22 cellular contexts compared by ENCODE assay signal in the genomic region with DNA sequence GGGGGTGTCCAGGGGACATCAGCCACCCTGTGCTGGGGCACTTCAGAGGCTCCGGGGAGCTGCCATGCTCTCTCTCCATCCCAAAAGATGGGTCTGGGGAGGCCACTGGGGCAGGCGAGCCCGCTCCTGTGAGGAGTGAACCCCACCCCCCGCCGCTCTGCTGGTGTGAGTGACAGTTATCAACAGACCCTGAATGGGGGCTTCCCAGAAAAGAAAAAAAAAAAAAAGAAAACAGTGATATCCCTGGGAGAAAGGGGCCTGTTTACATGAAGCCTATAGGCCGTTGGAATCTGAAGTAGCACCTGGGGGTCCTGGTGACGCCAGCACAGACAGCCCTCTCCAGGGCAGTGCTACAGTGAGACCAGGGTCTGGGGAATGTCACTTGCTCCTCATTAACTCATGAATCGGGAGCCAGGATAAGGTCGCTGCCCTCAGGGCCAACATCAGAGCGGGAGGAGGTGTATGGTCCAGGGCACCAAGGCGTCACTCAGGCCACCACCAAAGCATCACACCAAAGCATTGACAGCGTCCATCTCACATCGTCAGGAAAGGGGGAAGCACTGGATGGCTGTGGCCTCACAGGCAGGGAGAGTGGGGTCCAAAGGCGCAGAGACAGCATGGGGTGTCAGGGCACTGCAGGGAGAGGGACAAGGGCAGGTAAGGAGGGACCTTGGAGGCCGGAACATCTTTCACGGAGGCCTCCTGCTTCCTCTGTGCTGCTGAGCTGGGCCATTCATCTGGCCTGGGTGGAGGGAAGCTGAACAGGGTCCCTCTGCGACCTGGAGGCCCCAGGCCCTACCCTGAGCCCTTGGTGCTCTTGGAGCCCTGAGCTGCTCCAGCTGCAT. TPM values are rescaled to one million over a fixed set of nuclear protein-coding genes. Genes with fewer than 3 reads are reported as not detected.
A peak's percentile ranks its signal among the peaks of the same experiment; 100 is the strongest.
DNase-seq lines count a peak whose midpoint lies in the region; ATAC-seq and TF ChIP-seq lines count a peak whose summit lies in the region.
"Had no signal": no experiment of that assay in that cellular context is flagged by ENCODE, and none has a peak within 500 bp of the region (broad histone marks: within the 10 kb centered on the region; RNA-seq: fewer than 3 reads in every experiment).

No MANE protein-coding gene starts in this region.

- H3K27me3 ChIP-seq in CD4-positive, CD25-positive, alpha-beta regulatory T cell (ENCODE audit: control insufficient read depth, insufficient read depth, low read length) = no peaks in the 10 kb centered on the region
- H3K27me3 ChIP-seq in Peyer's patch (no peaks in the 10 kb centered on the region), neural progenitor cell (no peaks in the 10 kb centered on the region)
- H3K27me3 ChIP-seq: colonic mucosa, vagina had no signal

- H3K79me2 ChIP-seq in neural progenitor cell (ENCODE audit: low read depth) = no peaks in the 10 kb centered on the region
- H3K79me2 ChIP-seq: parathyroid adenoma had no signal

- H3K9ac ChIP-seq in neural progenitor cell = no peak overlapping the region
- H3K9ac ChIP-seq: parathyroid adenoma had no signal

- no peaks in the 10 kb centered on the region for H3K9me3 ChIP-seq in CD4-positive, CD25-positive, alpha-beta regulatory T cell (ENCODE audit: control insufficient read depth in 2 of 2, low read length in 2 of 2)
- H3K9me3 ChIP-seq in Peyer's patch = no peaks in the 10 kb centered on the region
- H3K9me3 ChIP-seq in neural progenitor cell (ENCODE audit: low read depth) = no peaks in the 10 kb centered on the region
- H3K9me3 ChIP-seq: colonic mucosa, vagina had no signal

- H3K4me1 Mint-ChIP-seq in CD4-positive, CD25-positive, alpha-beta regulatory T cell = peaks cover 0 to 55% (median 11%) of the 10 kb centered on the region in 4 donors
- H3K4me1 Mint-ChIP-seq in endothelial cell (ENCODE audit: unreplicated experiment) (no peaks in the 10 kb centered on the region), neural progenitor cell (peaks cover 33% of the 10 kb centered on the region)

- H3K27ac ChIP-seq in CD4-positive, CD25-positive, alpha-beta regulatory T cell (ENCODE audit: insufficient read depth, low read length, poor library complexity, severe bottlenecking) = no peak overlapping the region
- H3K27ac ChIP-seq in Peyer's patch = no peak overlapping the region
- no peak overlapping the region for H3K27ac ChIP-seq in neural progenitor cell
- H3K27ac ChIP-seq: colonic mucosa, parathyroid adenoma, vagina had no signal

- peak overlapping the region in 2 of 3 donors; percentile 61 to 85 for H3K27ac Mint-ChIP-seq in CD4-positive, CD25-positive, alpha-beta regulatory T cell
- H3K27ac Mint-ChIP-seq in endothelial cell (ENCODE audit: unreplicated experiment) (peak overlapping the region; percentile 77), neural progenitor cell (peak overlapping the region; percentile 96)
- H3K27ac Mint-ChIP-seq: mesothelial cell of epicardium had no signal

- peaks cover 10% of the 10 kb centered on the region for H3K36me3 ChIP-seq in CD4-positive, CD25-positive, alpha-beta regulatory T cell (ENCODE audit: control insufficient read depth, insufficient read depth, low read length)
- H3K36me3 ChIP-seq in Peyer's patch = no peaks in the 10 kb centered on the region
- no peaks in the 10 kb centered on the region for H3K36me3 ChIP-seq in neural progenitor cell
- H3K36me3 ChIP-seq: colonic mucosa, vagina had no signal

- no peaks in the 10 kb centered on the region for H4K20me1 ChIP-seq in neural progenitor cell (ENCODE audit: low read depth)

- peak overlapping the region in 1 of 4 donors; percentile 54 for H3K4me3 Mint-ChIP-seq in CD4-positive, CD25-positive, alpha-beta regulatory T cell
- no peak overlapping the region for H3K4me3 Mint-ChIP-seq in endothelial cell (ENCODE audit: unreplicated experiment)
- peak overlapping the region; percentile 48 for H3K4me3 Mint-ChIP-seq in neural progenitor cell
- H3K4me3 Mint-ChIP-seq: activated naive CD8-positive, alpha-beta T cell treated with anti-CD3 and anti-CD28 coated beads, Interleukin-2, amount 10 ng/mL, durations not matched to agents 7 days and 5 days; mesothelial cell of epicardium; natural killer cell treated with Interleukin-12 subunit alpha and Interleukin-12 subunit beta and Interleukin-15 and Interleukin-18, amount 100 ng/mL, for 72 hours had no signal

- no peak for DNase-seq in CD4-positive, CD25-positive, alpha-beta regulatory T cell
- DNase-seq in Peyer's patch (peak in 2 of 3 donors; percentile 29 to 37), endothelial cell (ENCODE audit: low spot score) (no peak), neural progenitor cell (ENCODE audit: low spot score) (no peak), SW480 (ENCODE audit: low spot score) (no peak), islet precursor cell (no peak)
- DNase-seq: activated CD4-positive, alpha-beta T cell treated with anti-CD3 and anti-CD28 coated beads for 1 hour; activated T-cell treated with anti-CD3 and anti-CD28 coated beads, Interleukin-2, amount 50 U/mL, for 48 hours; CD4-positive, alpha-beta memory T cell; colonic mucosa; GF-D8; Karpas-422; MV-4-11; NCI-H1694; NCI-H2171 had no signal

- no peak for TF ChIP-seq POLR2A in Peyer's patch (IDR thresholded peaks at IDR 0.05)

- H2AFZ ChIP-seq in neural progenitor cell (replicated peaks) = no peak overlapping the region
- H2AFZ ChIP-seq: parathyroid adenoma had no signal

- peaks cover 10% of the 10 kb centered on the region for H3K36me3 Mint-ChIP-seq in CD4-positive, CD25-positive, alpha-beta regulatory T cell
- H3K36me3 Mint-ChIP-seq in endothelial cell (ENCODE audit: low read depth, unreplicated experiment) (no peaks in the 10 kb centered on the region), neural progenitor cell (no peaks in the 10 kb centered on the region)
- H3K36me3 Mint-ChIP-seq: mesothelial cell of epicardium; natural killer cell treated with Interleukin-12 subunit alpha and Interleukin-12 subunit beta and Interleukin-15 and Interleukin-18, amount 100 ng/mL, for 72 hours had no signal

- H3F3A ChIP-seq in neural progenitor cell (ENCODE audit: low read depth) = peaks cover 24% of the 10 kb centered on the region

- no peak for ATAC-seq in CD4-positive, CD25-positive, alpha-beta regulatory T cell (ENCODE audit: low read depth in 2 of 2)
- ATAC-seq in activated CD4-positive, CD25-positive, alpha-beta regulatory T cell treated with anti-CD3 and anti-CD28 coated beads, Interleukin-2, amount 50 U/mL, for 24 hours = no peak
- ATAC-seq: left colon; natural killer cell treated with Interleukin-12 subunit alpha and Interleukin-12 subunit beta and Interleukin-15 and Interleukin-18, amount 100 ng/mL, for 72 hours had no signal

- H3K27me3 Mint-ChIP-seq in CD4-positive, CD25-positive, alpha-beta regulatory T cell = no peaks in the 10 kb centered on the region
- peaks cover 14% of the 10 kb centered on the region for H3K27me3 Mint-ChIP-seq in endothelial cell (ENCODE audit: unreplicated experiment)
- peaks cover 14% of the 10 kb centered on the region for H3K27me3 Mint-ChIP-seq in neural progenitor cell (ENCODE audit: insufficient read depth, low read depth)
- H3K27me3 Mint-ChIP-seq: activated naive CD8-positive, alpha-beta T cell treated with anti-CD3 and anti-CD28 coated beads, Interleukin-2, amount 10 ng/mL, durations not matched to agents 7 days and 5 days; CD4-positive, alpha-beta memory T cell; natural killer cell treated with Interleukin-12 subunit alpha and Interleukin-12 subunit beta and Interleukin-15 and Interleukin-18, amount 100 ng/mL, for 72 hours had no signal

- no peak for TF ChIP-seq CTCF in Peyer's patch (IDR thresholded peaks at IDR 0.05)
- no peak for TF ChIP-seq CTCF in endothelial cell (IDR thresholded peaks at IDR 0.05; ENCODE audit: unreplicated experiment)
- TF ChIP-seq CTCF in neural progenitor cell (IDR thresholded peaks at IDR 0.05) = no peak

- peaks cover 12% of the 10 kb centered on the region for H3K4me1 ChIP-seq in CD4-positive, CD25-positive, alpha-beta regulatory T cell (ENCODE audit: control insufficient read depth, insufficient read depth, low read length, poor library complexity, severe bottlenecking)
- no peaks in the 10 kb centered on the region for H3K4me1 ChIP-seq in Peyer's patch
- peaks cover 28% of the 10 kb centered on the region for H3K4me1 ChIP-seq in neural progenitor cell
- H3K4me1 ChIP-seq: colonic mucosa, parathyroid adenoma, vagina had no signal

- no peaks in the 10 kb centered on the region for H3K9me3 Mint-ChIP-seq in CD4-positive, CD25-positive, alpha-beta regulatory T cell
- H3K9me3 Mint-ChIP-seq in endothelial cell (ENCODE audit: unreplicated experiment) = no peaks in the 10 kb centered on the region
- no peaks in the 10 kb centered on the region for H3K9me3 Mint-ChIP-seq in neural progenitor cell
- H3K9me3 Mint-ChIP-seq: activated naive CD8-positive, alpha-beta T cell treated with anti-CD3 and anti-CD28 coated beads, Interleukin-2, amount 10 ng/mL, durations not matched to agents 7 days and 5 days; CD4-positive, alpha-beta memory T cell; mesothelial cell of epicardium; natural killer cell treated with Interleukin-12 subunit alpha and Interleukin-12 subunit beta and Interleukin-15 and Interleukin-18, amount 100 ng/mL, for 72 hours had no signal

- H3K4me2 ChIP-seq in neural progenitor cell = no peak overlapping the region

- H3K4me3 ChIP-seq in CD4-positive, CD25-positive, alpha-beta regulatory T cell (ENCODE audit: low read depth, low read length) = no peak overlapping the region
- H3K4me3 ChIP-seq in Peyer's patch = no peak overlapping the region
- no peak overlapping the region for H3K4me3 ChIP-seq in neural progenitor cell
- H3K4me3 ChIP-seq: colonic mucosa, vagina had no signal

RNA-seq across cellular contexts. Expression of a gene that starts 8.4 kb away (rescaled TPM):
- total RNA-seq in CD4-positive, CD25-positive, alpha-beta regulatory T cell = 13.2 TPM
- polyA plus RNA-seq in CD4-positive, CD25-positive, alpha-beta regulatory T cell = 1 to 10 TPM in 1 of 4 donors, under 1 TPM in 3; 0.29 to 1.2 (median 0.74) TPM
- total RNA-seq in Peyer's patch (10 to 100 TPM in 3 of 4 donors, 1 to 10 TPM in 1; 9.2 to 35.5 (median 18.3) TPM), endothelial cell (ENCODE audit: unreplicated experiment) (15.3 TPM), neural progenitor cell (ENCODE audit: low replicate concordance) (8.9 and 13.0 TPM in 2 replicates)

RNA-seq across cellular contexts. Expression of a gene that starts 45.0 kb away (rescaled TPM):
- 244 TPM for total RNA-seq in CD4-positive, CD25-positive, alpha-beta regulatory T cell
- polyA plus RNA-seq in CD4-positive, CD25-positive, alpha-beta regulatory T cell = 10 to 100 TPM; 21.2 to 28.6 (median 26.5) TPM
- 10 to 100 TPM in 2 of 4 donors, 1 to 10 TPM in 2; 5.4 to 26.4 (median 10.1) TPM for total RNA-seq in Peyer's patch
- total RNA-seq in endothelial cell (ENCODE audit: unreplicated experiment) = 4.1 TPM
- total RNA-seq in neural progenitor cell (ENCODE audit: low replicate concordance) = 2.2 and 8.5 TPM in 2 replicates

Comparison
In these comparisons a context has a peak if more than half of its experiments do, and no peak if none do; other contexts are left out.
1. DNase-seq: peak in Peyer's patch (2 of 3); none in CD4-positive, CD25-positive, alpha-beta regulatory T cell (0 of 3), endothelial cell (single experiment), neural progenitor cell (single experiment), SW480 (single experiment) and islet precursor cell (single experiment).
2. Peak in every context shown above with its lines, with median percentiles within 50 percentile points of each other: H3K27ac Mint-ChIP-seq.